Comparison of ENCODE assay signal across 9 cellular contexts in the genomic region with DNA sequence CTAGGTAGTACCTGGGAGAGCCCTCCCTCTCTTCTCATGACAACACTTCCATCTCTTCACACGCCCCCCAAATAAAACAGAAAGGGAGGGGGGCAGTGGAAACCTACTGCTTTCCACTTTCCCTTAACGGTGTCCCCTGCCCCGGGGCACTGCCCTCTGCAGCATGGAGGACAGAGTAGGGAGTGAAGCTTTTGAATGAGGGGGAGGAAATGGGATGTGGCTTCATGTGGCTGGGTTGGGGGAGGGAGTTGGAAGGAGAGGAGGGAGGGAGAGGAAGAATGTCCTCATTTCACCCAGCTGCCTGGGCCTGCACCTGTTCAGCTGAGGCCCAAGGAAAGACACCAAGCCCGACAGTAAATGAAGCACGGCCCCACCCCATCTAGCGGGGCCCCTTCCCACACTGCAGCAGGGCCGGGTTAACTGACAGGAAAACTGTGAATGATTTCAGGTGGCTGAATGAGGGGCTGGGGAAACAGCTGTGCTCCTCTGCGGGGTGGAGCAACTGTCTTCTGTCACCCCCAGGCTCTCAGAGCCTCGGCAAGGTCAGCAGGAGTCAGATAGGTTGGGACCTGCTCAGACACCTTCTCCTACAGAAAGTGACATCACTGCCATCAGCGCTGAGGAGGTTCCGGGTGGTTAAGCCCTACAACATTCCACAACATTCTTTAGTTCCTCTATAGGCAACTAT. TPM values are rescaled to one million over a fixed set of nuclear protein-coding genes. Genes with fewer than 3 reads are reported as not detected.
DNase-seq lines count a peak whose midpoint lies in the region; ATAC-seq, FAIRE-seq and TF ChIP-seq lines count a peak whose summit lies in the region.
"Had no signal": no experiment of that assay in that cellular context is flagged by ENCODE, and none has a peak within 500 bp of the region (broad histone marks: within the 10 kb centered on the region; RNA-seq: fewer than 3 reads in every experiment).

No MANE protein-coding gene starts in this region.

- peak overlapping the region; percentile 19 for H3K4me2 ChIP-seq in trophoblast cell (ENCODE audit: low read length)
- no peak overlapping the region for H3K4me2 ChIP-seq in osteoblast (ENCODE audit: insufficient read depth, low read length)

- peak; percentile 15 to 33 for ATAC-seq in activated CD4-positive, CD25-positive, alpha-beta regulatory T cell treated with anti-CD3 and anti-CD28 coated beads, Interleukin-2, amount 50 U/mL, for 24 hours

- no peaks in the 10 kb centered on the region for H3K79me2 ChIP-seq in trophoblast cell (ENCODE audit: control insufficient read depth, insufficient read depth, low read length, poor library complexity)
- H3K79me2 ChIP-seq in osteoblast (ENCODE audit: insufficient read depth, low read length): no peaks in the 10 kb centered on the region

- H4K20me1 ChIP-seq in osteoblast (ENCODE audit: insufficient read depth, low read length): no peaks in the 10 kb centered on the region

- H3K36me3 ChIP-seq in bronchial epithelial cell (ENCODE audit: control insufficient read depth, insufficient read depth, low read length) (no peaks in the 10 kb centered on the region), trophoblast cell (ENCODE audit: control insufficient read depth in 1 of 2, insufficient read depth in 2 of 2, low read length in 2 of 2) (no peaks in the 10 kb centered on the region), osteoblast (ENCODE audit: insufficient read depth, low read length) (no peaks in the 10 kb centered on the region)

- H3K4me1 ChIP-seq in trophoblast cell (ENCODE audit: control insufficient read depth in 1 of 2, insufficient read depth in 2 of 2, low read length in 2 of 2) (peaks cover 15 to 18% of the 10 kb centered on the region in 2 experiments), osteoblast (ENCODE audit: insufficient read depth, low read length) (peaks cover 5% of the 10 kb centered on the region)

- no peak overlapping the region for H2AK5ac ChIP-seq in trophoblast cell (ENCODE audit: low read length)

- H3K14ac ChIP-seq in trophoblast cell (ENCODE audit: low read length): no peak overlapping the region

- H3K9ac ChIP-seq in trophoblast cell (ENCODE audit: low read length): no peak overlapping the region

- DNase-seq in activated CD4-positive, CD25-positive, alpha-beta regulatory T cell (lab: John Stamatoyannopoulos, UW): no peak
- peak; percentile 32 for DNase-seq in NCI-H2227 (lab: John Stamatoyannopoulos, UW; ENCODE audit: unreplicated experiment)
- peak; percentile 9 for DNase-seq in bronchial epithelial cell (ENCODE audit: low read depth)
- peak; percentile 60 to 81 for DNase-seq in trophoblast cell
- DNase-seq in COLO829 (ENCODE audit: low spot score): no peak
- no peak for DNase-seq in GM03348 (ENCODE audit: low spot score)
- DNase-seq in osteoblast (ENCODE audit: insufficient read length, low spot score, missing footprints): no peak

- H2BK12ac ChIP-seq in trophoblast cell (ENCODE audit: low read length): no peak overlapping the region

- H3K23ac ChIP-seq in trophoblast cell (ENCODE audit: low read length): no peak overlapping the region

- peak overlapping the region; percentile 2 for H4K91ac ChIP-seq in trophoblast cell (ENCODE audit: low read depth, low read length)

- H2BK120ac ChIP-seq in trophoblast cell (ENCODE audit: insufficient read depth, low read length, poor library complexity): no peak overlapping the region

- H3K18ac ChIP-seq in trophoblast cell (ENCODE audit: low read length): no peak overlapping the region

- no peak for FAIRE-seq in bronchial epithelial cell (lab: Jason Lieb, UNC)

- no peak for TF ChIP-seq CTCF in bronchial epithelial cell (IDR thresholded peaks at IDR 0.05; ENCODE audit: insufficient read depth, low read length, severe bottlenecking)
- TF ChIP-seq CTCF in osteoblast (IDR thresholded peaks at IDR 0.05; ENCODE audit: extremely low read depth, low read depth, low read length): no peak

- H3K4me3 ChIP-seq in bronchial epithelial cell (ENCODE audit: low read depth, low read length) (no peak overlapping the region), trophoblast cell (ENCODE audit: low read depth, low read length) (no peak overlapping the region), osteoblast (ENCODE audit: insufficient read depth, low read length) (no peak overlapping the region)

- no peak overlapping the region for H2AFZ ChIP-seq in trophoblast cell (ENCODE audit: insufficient read depth, low read length, poor library complexity)
- no peak overlapping the region for H2AFZ ChIP-seq in osteoblast (ENCODE audit: low read length)

- H3K27ac ChIP-seq in trophoblast cell (ENCODE audit: low read depth, low read length) (no peak overlapping the region), osteoblast (ENCODE audit: low read depth, low read length) (no peak overlapping the region)
- H3K27ac ChIP-seq: C4-2B had no signal

- H3K79me1 ChIP-seq in trophoblast cell (ENCODE audit: low read length): no peaks in the 10 kb centered on the region

- no peaks in the 10 kb centered on the region for H3K9me3 ChIP-seq in trophoblast cell (ENCODE audit: insufficient read depth, low read depth, low read length)
- H3K9me3 ChIP-seq in osteoblast (ENCODE audit: low read depth, low read length): no peaks in the 10 kb centered on the region

- H2BK5ac ChIP-seq in trophoblast cell (ENCODE audit: low read depth, low read length, poor library complexity): no peak overlapping the region

- no peak overlapping the region for H4K12ac ChIP-seq in trophoblast cell (ENCODE audit: low read depth, low read length)

- H3K27me3 ChIP-seq in bronchial epithelial cell (ENCODE audit: control insufficient read depth, insufficient read depth, low read length) (no peaks in the 10 kb centered on the region), trophoblast cell (ENCODE audit: insufficient read depth, low read length) (no peaks in the 10 kb centered on the region), osteoblast (ENCODE audit: insufficient read depth, low read length) (no peaks in the 10 kb centered on the region)

- H4K8ac ChIP-seq in trophoblast cell (ENCODE audit: low read depth, low read length): no peak overlapping the region

- no CpG with 5 or more reads among the region's 11 CpGs for WGBS in trophoblast cell (ENCODE audit: extremely low coverage, insufficient coverage, insufficient read length)

- no peak overlapping the region for H3K4ac ChIP-seq in trophoblast cell (ENCODE audit: low read depth, low read length)

RNA-seq across cellular contexts. Expression of a gene that starts 40.0 kb away (rescaled TPM):
- total RNA-seq in bronchial epithelial cell: 10.5 and 12.6 TPM in 2 replicates
- polyA plus RNA-seq in trophoblast cell (2013): 14.4 and 15.2 TPM in 2 replicates
- 16.3 and 16.5 TPM in 2 replicates for total RNA-seq in osteoblast

Comparison
In these comparisons a context has a peak if more than half of its experiments do, and no peak if none do; other contexts are left out.
1. DNase-seq: peak in NCI-H2227 (single experiment), bronchial epithelial cell (single experiment) and trophoblast cell (2 of 2); none in activated CD4-positive, CD25-positive, alpha-beta regulatory T cell (0 of 4), COLO829 (single experiment), GM03348 (single experiment) and osteoblast (single experiment).